Comparison of ENCODE assay signal across 19 cellular contexts in genomic region chr6:117480651-117481050, GRCh38. TPM values are rescaled to one million over a fixed set of nuclear protein-coding genes. Genes with fewer than 3 reads are reported as not detected.
"Had no signal": no experiment of that assay in that cellular context is flagged by ENCODE, and none has a peak within 500 bp of the region (broad histone marks: within the 10 kb centered on the region; RNA-seq: fewer than 3 reads in every experiment).

No MANE protein-coding gene starts in this region.

- DNase-seq: activated CD4-positive, CD25-positive, alpha-beta regulatory T cell; activated CD8-positive, alpha-beta memory T cell treated with anti-CD3 and anti-CD28 coated beads, Interleukin-2, amount 10 ng/mL, durations not matched to agents 7 days and 5 days; amygdala; caudate nucleus; dorsolateral prefrontal cortex; foreskin fibroblast; glutamatergic neuron; kidney; left ventricle myocardium superior; T-helper 1 cell had no signal

- ATAC-seq: activated CD8-positive, alpha-beta memory T cell treated with anti-CD3 and anti-CD28 coated beads, Interleukin-2, amount 10 ng/mL, durations not matched to agents 7 days and 5 days; body of pancreas; left ventricle myocardium superior had no signal

- H3K27ac ChIP-seq: body of pancreas, epithelial cell of prostate, parathyroid adenoma, thyroid gland had no signal

- H3K9ac ChIP-seq: parathyroid adenoma had no signal

- H3K9me3 Mint-ChIP-seq: activated CD4-positive, alpha-beta memory T cell treated with anti-CD3 and anti-CD28 coated beads, Interleukin-2, amount 10 ng/mL, durations not matched to agents 7 days and 5 days; activated naive CD8-positive, alpha-beta T cell treated with anti-CD3 and anti-CD28 coated beads, Interleukin-2, amount 10 ng/mL, durations not matched to agents 7 days and 5 days; naive B cell had no signal

- H3K9me3 ChIP-seq: body of pancreas, thyroid gland had no signal

- H3K36me3 ChIP-seq: thyroid gland had no signal

- H3K4me3 Mint-ChIP-seq: activated CD8-positive, alpha-beta memory T cell treated with anti-CD3 and anti-CD28 coated beads, Interleukin-2, amount 10 ng/mL, durations not matched to agents 7 days and 5 days had no signal

- H3K27me3 ChIP-seq: body of pancreas, dorsolateral prefrontal cortex, thyroid gland had no signal

- H3K27ac Mint-ChIP-seq: activated CD4-positive, alpha-beta memory T cell treated with anti-CD3 and anti-CD28 coated beads, Interleukin-2, amount 10 ng/mL, durations not matched to agents 7 days and 5 days; activated CD8-positive, alpha-beta memory T cell treated with anti-CD3 and anti-CD28 coated beads, Interleukin-2, amount 10 ng/mL, durations not matched to agents 7 days and 5 days; activated naive CD8-positive, alpha-beta T cell treated with anti-CD3 and anti-CD28 coated beads, Interleukin-2, amount 10 ng/mL, durations not matched to agents 7 days and 5 days had no signal

- H2AFZ ChIP-seq: parathyroid adenoma had no signal

- H3K36me3 Mint-ChIP-seq: activated CD8-positive, alpha-beta memory T cell treated with anti-CD3 and anti-CD28 coated beads, Interleukin-2, amount 10 ng/mL, durations not matched to agents 7 days and 5 days; activated naive CD8-positive, alpha-beta T cell treated with anti-CD3 and anti-CD28 coated beads, Interleukin-2, amount 10 ng/mL, durations not matched to agents 7 days and 5 days; naive B cell had no signal

- H3K4me3 ChIP-seq: body of pancreas, thyroid gland had no signal

RNA-seq across cellular contexts. Expression of gene ROS1, which starts 54.9 kb away (rescaled TPM):
- total RNA-seq: activated CD4-positive, alpha-beta memory T cell treated with anti-CD3 and anti-CD28 coated beads, Interleukin-2, amount 10 ng/mL, durations not matched to agents 7 days and 5 days; activated CD8-positive, alpha-beta memory T cell treated with anti-CD3 and anti-CD28 coated beads, Interleukin-2, amount 10 ng/mL, durations not matched to agents 7 days and 5 days; activated naive CD8-positive, alpha-beta T cell treated with anti-CD3 and anti-CD28 coated beads, Interleukin-2, amount 10 ng/mL, durations not matched to agents 7 days and 5 days; body of pancreas; mononuclear cell; thyroid gland; urinary bladder had no signal
- polyA plus RNA-seq: urinary bladder had no signal
